Comparison of ENCODE assay signal across 1 cellular context in the genomic region with DNA sequence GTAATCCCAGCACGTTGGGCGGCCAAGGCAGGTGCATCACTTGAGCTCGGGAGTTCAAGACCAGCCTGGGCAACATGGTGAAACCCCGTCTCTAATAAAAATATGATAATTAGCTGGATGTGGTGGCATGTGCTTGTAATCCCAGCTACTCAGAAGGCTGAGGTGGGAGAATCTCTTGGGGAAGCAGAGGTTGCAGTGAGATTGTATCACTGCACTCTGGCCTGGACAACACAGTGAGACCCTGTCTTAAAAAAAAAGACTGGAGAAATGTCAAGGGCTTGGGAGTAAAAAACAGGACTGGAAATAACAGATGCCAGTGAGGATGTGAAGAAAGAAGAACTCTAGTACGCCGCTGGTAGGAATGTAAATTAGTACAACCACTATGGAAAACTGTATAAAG.
TF ChIP-seq lines count a peak whose summit lies in the region.

No MANE protein-coding gene starts in this region.

TF ChIP-seq in K562, 482 proteins besides CTCF, POLR2A, EP300 and RAD21 (continued from another document):
- TF ChIP-seq, protein P1, sequence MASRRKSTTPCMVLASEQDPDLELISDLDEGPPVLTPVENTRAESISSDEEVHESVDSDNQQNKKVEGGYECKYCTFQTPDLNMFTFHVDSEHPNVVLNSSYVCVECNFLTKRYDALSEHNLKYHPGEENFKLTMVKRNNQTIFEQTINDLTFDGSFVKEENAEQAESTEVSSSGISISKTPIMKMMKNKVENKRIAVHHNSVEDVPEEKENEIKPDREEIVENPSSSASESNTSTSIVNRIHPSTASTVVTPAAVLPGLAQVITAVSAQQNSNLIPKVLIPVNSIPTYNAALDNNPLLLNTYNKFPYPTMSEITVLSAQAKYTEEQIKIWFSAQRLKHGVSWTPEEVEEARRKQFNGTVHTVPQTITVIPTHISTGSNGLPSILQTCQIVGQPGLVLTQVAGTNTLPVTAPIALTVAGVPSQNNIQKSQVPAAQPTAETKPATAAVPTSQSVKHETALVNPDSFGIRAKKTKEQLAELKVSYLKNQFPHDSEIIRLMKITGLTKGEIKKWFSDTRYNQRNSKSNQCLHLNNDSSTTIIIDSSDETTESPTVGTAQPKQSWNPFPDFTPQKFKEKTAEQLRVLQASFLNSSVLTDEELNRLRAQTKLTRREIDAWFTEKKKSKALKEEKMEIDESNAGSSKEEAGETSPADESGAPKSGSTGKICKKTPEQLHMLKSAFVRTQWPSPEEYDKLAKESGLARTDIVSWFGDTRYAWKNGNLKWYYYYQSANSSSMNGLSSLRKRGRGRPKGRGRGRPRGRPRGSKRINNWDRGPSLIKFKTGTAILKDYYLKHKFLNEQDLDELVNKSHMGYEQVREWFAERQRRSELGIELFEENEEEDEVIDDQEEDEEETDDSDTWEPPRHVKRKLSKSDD (conservative IDR thresholded peaks at IDR 0.05; ENCODE audit: low read length): no peak
- TF ChIP-seq MAFK (IDR thresholded peaks at IDR 0.05; ENCODE audit: low read length): no peak
